2 cellular contexts compared by ENCODE assay signal in genomic region chr20:14414560-14414959, GRCh38.
TF ChIP-seq lines count a peak whose summit lies in the region.

No MANE protein-coding gene starts in this region.

TF ChIP-seq in A549, 52 proteins besides CTCF, POLR2A, EP300 and RAD21 (continued from another document):
- TF ChIP-seq FOSB (CRISPR knock-in tag; IDR thresholded peaks at IDR 0.05) (no peak), EHF (CRISPR knock-in tag; IDR thresholded peaks at IDR 0.05) (no peak), HMGXB4 (CRISPR knock-in tag; IDR thresholded peaks at IDR 0.05; ENCODE audit: borderline replicate concordance) (no peak), HOXA7 (CRISPR knock-in tag; IDR thresholded peaks at IDR 0.05) (no peak), ESRRA (IDR thresholded peaks at IDR 0.05; ENCODE audit: borderline replicate concordance, low read length) (no peak), RCOR1 (IDR thresholded peaks at IDR 0.05; ENCODE audit: low read depth, low read length) (no peak), CHD2 (IDR thresholded peaks at IDR 0.05; ENCODE audit: low read length, partially characterized antibody) (no peak), REST (IDR thresholded peaks at IDR 0.05) (no peak)
TF ChIP-seq in A549: peak in this region for 0.

TF ChIP-seq in GM23338, 12 proteins besides CTCF, POLR2A, EP300 and RAD21:
- TF ChIP-seq ZNF462 (CRISPR knock-in tag; IDR thresholded peaks at IDR 0.05), result no peak
- TF ChIP-seq ETS1 (IDR thresholded peaks at IDR 0.05), result no peak
- no peak for TF ChIP-seq ZNF331 (CRISPR knock-in tag; IDR thresholded peaks at IDR 0.05; ENCODE audit: low read depth)
- TF ChIP-seq ZNF114 (CRISPR knock-in tag; IDR thresholded peaks at IDR 0.05), result no peak
- TF ChIP-seq POLR2AphosphoS5 (IDR thresholded peaks at IDR 0.05; ENCODE audit: low read depth), result no peak
- TF ChIP-seq EZH2 (IDR thresholded peaks at IDR 0.05; ENCODE audit: low read depth, unreplicated experiment), result no peak
- TF ChIP-seq CREB1 (CRISPR knock-in tag; IDR thresholded peaks at IDR 0.05; ENCODE audit: low read depth), result no peak
- no peak for TF ChIP-seq EZH2phosphoT487 (IDR thresholded peaks at IDR 0.05; ENCODE audit: unreplicated experiment)
- TF ChIP-seq NANOG (IDR thresholded peaks at IDR 0.05; ENCODE audit: borderline replicate concordance), result no peak
- no peak for TF ChIP-seq REST (IDR thresholded peaks at IDR 0.05; ENCODE audit: unreplicated experiment)
- TF ChIP-seq JUNB (IDR thresholded peaks at IDR 0.05; ENCODE audit: unreplicated experiment), result no peak
- no peak for TF ChIP-seq STAT1 (IDR thresholded peaks at IDR 0.05; ENCODE audit: unreplicated experiment)
